In genomic region chr7:24576171-24577052, GRCh38 we compare ENCODE assay signal across 9 cellular contexts. TPM values are rescaled to one million over a fixed set of nuclear protein-coding genes. Genes with fewer than 3 reads are reported as not detected.
A peak's percentile ranks its signal among the peaks of the same experiment; 100 is the strongest.
DNase-seq lines count a peak whose midpoint lies in the region; ATAC-seq and TF ChIP-seq lines count a peak whose summit lies in the region.
"Had no signal": no experiment of that assay in that cellular context is flagged by ENCODE, and none has a peak within 500 bp of the region (broad histone marks: within the 10 kb centered on the region; RNA-seq: fewer than 3 reads in every experiment).

No MANE protein-coding gene starts in this region.

- no peak overlapping the region for H3K9ac ChIP-seq in iPS-18a (ENCODE audit: low read length)

- H3K9me3 Mint-ChIP-seq in activated B cell treated with CpG ODN at 0.5 μM for 24 hours = no peaks in the 10 kb centered on the region

- no peaks in the 10 kb centered on the region for H3K9me3 ChIP-seq in iPS-18a (ENCODE audit: control insufficient read depth, low read depth, low read length)
- H3K9me3 ChIP-seq in thyroid gland = no peaks in the 10 kb centered on the region
- H3K9me3 ChIP-seq: SJSA1 had no signal

- H3K4me1 ChIP-seq in iPS-18a (ENCODE audit: control insufficient read depth, low read depth, low read length) (peaks cover 54% of the 10 kb centered on the region), thyroid gland (peaks cover 4 to 14% of the 10 kb centered on the region in 2 donors)

- H3K4me3 Mint-ChIP-seq in activated B cell treated with CpG ODN at 0.5 μM for 24 hours = peak overlapping the region; percentile 44

- TF ChIP-seq CTCF in GM12875 (IDR thresholded peaks at IDR 0.05; ENCODE audit: borderline replicate concordance, insufficient read depth, low read depth, low read length) (peak; percentile 59; the same call in 1 of the 2 replicates), activated B cell treated with CpG ODN at 0.5 μM for 24 hours (IDR thresholded peaks at IDR 0.05) (no peak), thyroid gland (IDR thresholded peaks at IDR 0.05) (peak in 5 of 6 experiments; percentile 12 to 62 (median 54))

- no peaks in the 10 kb centered on the region for H3K36me3 ChIP-seq in iPS-18a (ENCODE audit: control insufficient read depth, low read depth, low read length)
- no peaks in the 10 kb centered on the region for H3K36me3 ChIP-seq in thyroid gland
- H3K36me3 ChIP-seq: SJSA1 had no signal

- peaks cover 58% of the 10 kb centered on the region for H3K4me1 Mint-ChIP-seq in activated B cell treated with CpG ODN at 0.5 μM for 24 hours

- ATAC-seq in HG03139 (IDR thresholded peaks at IDR 0.05; ENCODE audit: unreplicated experiment) (peak; percentile 26), activated B cell treated with CpG ODN at 0.5 μM for 24 hours (ENCODE audit: low read depth) (no peak)

- no peak overlapping the region for H3K4me3 ChIP-seq in GM12875 (ENCODE audit: low read depth, low read length)
- H3K4me3 ChIP-seq in iPS-18a (ENCODE audit: low read length) = peak overlapping the region; percentile 97
- no peak overlapping the region for H3K4me3 ChIP-seq in thyroid gland (replicated peaks in 1 of 3)
- H3K4me3 ChIP-seq: SJSA1 had no signal

- H3K27me3 ChIP-seq in iPS-18a (ENCODE audit: control insufficient read depth, insufficient read depth, low read length) (peaks cover 11% of the 10 kb centered on the region), thyroid gland (no peaks in the 10 kb centered on the region)

- DNase-seq in AG20443 (ENCODE audit: low spot score) (peak; percentile 54), NCI-H2196 (lab: John Stamatoyannopoulos, UW; ENCODE audit: unreplicated experiment) (peak; percentile 49), activated B cell treated with CpG ODN at 0.5 μM for 24 hours (no peak), thyroid gland (peak in 1 of 2 donors; percentile 13)
- DNase-seq in activated effector memory CD4-positive, alpha-beta T cell treated with Interleukin-2 at 50 U/mL for 16 hours = no peak

- H3K27ac ChIP-seq in iPS-18a (ENCODE audit: low read length) = no peak overlapping the region
- H3K27ac ChIP-seq in thyroid gland = no peak overlapping the region
- H3K27ac ChIP-seq: SJSA1 had no signal

- H3K27me3 Mint-ChIP-seq in activated B cell treated with CpG ODN at 0.5 μM for 24 hours = no peaks in the 10 kb centered on the region

- no peak overlapping the region for H3K27ac Mint-ChIP-seq in activated B cell treated with CpG ODN at 0.5 μM for 24 hours

- TF ChIP-seq POLR2A in thyroid gland (IDR thresholded peaks at IDR 0.05) = no peak

- intact Hi-C loops in activated B cell treated with CpG ODN at 0.5 μM for 24 hours (cut with micrococcal nuclease) (loop anchor here (1.0 to 10.0 kb wide), 7 partner anchors 11 to 1042 kb away; partner anchors contain the start of genes FAM221A and TRA2A), thyroid gland (cut with DNase I) (no loop called here)

- CTCF ChIA-PET in activated B cell treated with CpG ODN at 0.5 μM for 24 hours (lab: Charles Lee) = interaction anchor here (1.3 to 2.8 kb wide), 6 partner anchors 9 to 286 kb away, joined by 3 to 18 read pairs (median 4); no protein-coding TSS in a partner anchor

- H3K36me3 Mint-ChIP-seq in activated B cell treated with CpG ODN at 0.5 μM for 24 hours (ENCODE audit: low read depth) = peaks cover 3% of the 10 kb centered on the region

- POLR2A ChIA-PET in activated B cell treated with CpG ODN at 0.5 μM for 24 hours (lab: Charles Lee) = no interaction called here

- 51 to 61% methylated on average over 2 of the region's 2 CpGs for WGBS in thyroid gland, 2 donors

RNA-seq across cellular contexts. Expression of gene PALS2, which starts 3.2 kb away (rescaled TPM):
- 29.8 and 34.8 TPM in 2 replicates for total RNA-seq in activated B cell treated with CpG ODN at 0.5 μM for 24 hours
- 10 to 100 TPM; 28.1 to 72.2 (median 38.4) TPM for total RNA-seq in thyroid gland

Comparison
In these comparisons a context has a peak if more than half of its experiments do, and no peak if none do; other contexts are left out.
1. DNase-seq: peak in AG20443 (single experiment) and NCI-H2196 (single experiment); none in activated B cell treated with CpG ODN at 0.5 μM for 24 hours (single experiment) and activated effector memory CD4-positive, alpha-beta T cell treated with Interleukin-2 at 50 U/mL for 16 hours (single experiment).